23 cellular contexts compared by ENCODE assay signal in genomic region chr2:3340144-3340543, GRCh38.
"Had no signal": no experiment of that assay in that cellular context is flagged by ENCODE, and none has a peak within 500 bp of the region (broad histone marks: within the 10 kb centered on the region; RNA-seq: fewer than 3 reads in every experiment).

No MANE protein-coding gene starts in this region.

- H3K27me3 ChIP-seq: neural progenitor cell, ovary, right lobe of liver, sigmoid colon, stomach, tibial artery, transverse colon, vagina had no signal

- H3K4me2 ChIP-seq: neural progenitor cell had no signal

- H3K9me3 ChIP-seq: ovary, psoas muscle, right lobe of liver, sigmoid colon, stomach, tibial artery, transverse colon, vagina had no signal

- H3K4me3 ChIP-seq: neural progenitor cell, ovary, psoas muscle, right lobe of liver, sigmoid colon, stomach, tibial artery, transverse colon, vagina had no signal

- ATAC-seq: natural killer cell; psoas muscle; right cardiac atrium; right lobe of liver; stimulated activated effector memory CD8-positive, alpha-beta T cell treated with anti-CD3 and anti-CD28 coated beads, Interleukin-12 subunit alpha, Interleukin-12 subunit beta, amount 100 ng/mL, for 72 hours; stimulated activated naive B cell treated with anti-CD40 and anti-IgM and Interleukin-4, amounts not matched to agents 10 μg/mL and 1 μg/mL and 100 μg/mL, for 72 hours had no signal

- FAIRE-seq: small intestine, urothelium cell line had no signal

- H3K27ac ChIP-seq: neural progenitor cell, ovary, parathyroid adenoma, psoas muscle, right lobe of liver, sigmoid colon, stomach, tibial artery, transverse colon, vagina had no signal

- H3K4me1 ChIP-seq: neural progenitor cell, parathyroid adenoma, psoas muscle, right lobe of liver, sigmoid colon, stomach, tibial artery, transverse colon, vagina had no signal

- H2AFZ ChIP-seq: neural progenitor cell, parathyroid adenoma had no signal

- H3K9ac ChIP-seq: neural progenitor cell, parathyroid adenoma had no signal

- DNase-seq: natural killer cell; occipital lobe; ovary; posterior cingulate gyrus; psoas muscle; right cardiac atrium; right lobe of liver; sigmoid colon; small intestine; stimulated activated CD4-positive, alpha-beta T cell treated with anti-CD3 and anti-CD28 coated beads, Interleukin-15, amount 100 ng/mL, for 24 hours; stimulated activated CD4-positive, alpha-beta T cell treated with anti-CD3 and anti-CD28 coated beads, Interleukin-2, amount 100 ng/mL, for 24 hours; stimulated activated CD4-positive, alpha-beta T cell treated with anti-CD3 and anti-CD28 coated beads, Interleukin-2, amount 100 ng/mL, for 48 hours; stimulated activated CD4-positive, alpha-beta T cell treated with anti-CD3 and anti-CD28 coated beads, Interleukin-4, amount 100 ng/mL, for 24 hours; stimulated activated naive B cell treated with anti-CD40 and anti-IgM and Interleukin-4, amounts not matched to agents 10 μg/mL and 1 μg/mL and 100 μg/mL, for 72 hours; stimulated activated naive CD4-positive, alpha-beta T cell treated with Interleukin-2 at 50 U/mL for 16 hours; stomach; tibial artery; transverse colon had no signal

- H3K36me3 ChIP-seq: neural progenitor cell, ovary, sigmoid colon, transverse colon, vagina had no signal
